In the genomic region with DNA sequence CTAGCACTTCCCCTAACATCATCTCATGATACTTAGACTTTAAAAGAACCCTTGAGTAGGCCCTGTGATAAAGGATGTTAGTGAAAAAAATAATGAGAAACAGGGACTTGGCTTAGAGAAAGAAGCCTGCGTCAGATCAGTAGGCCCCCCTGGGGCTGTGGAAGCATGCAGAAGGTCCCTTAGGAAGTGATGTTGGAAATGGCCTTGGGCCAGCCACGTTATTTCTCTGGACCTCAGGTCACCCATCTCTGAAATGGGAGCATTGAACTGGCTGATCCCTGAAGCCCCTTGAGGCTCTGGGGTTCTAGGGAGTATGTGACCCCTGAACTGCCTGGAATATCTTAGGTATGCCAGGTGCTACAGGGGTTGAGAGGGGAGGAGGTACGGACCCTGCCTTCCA, we compare ENCODE assay signal across 27 cellular contexts.
"Had no signal": no experiment of that assay in that cellular context is flagged by ENCODE, and none has a peak within 500 bp of the region (broad histone marks: within the 10 kb centered on the region; RNA-seq: fewer than 3 reads in every experiment).

No MANE protein-coding gene starts in this region.

- H3K9ac ChIP-seq: neural progenitor cell had no signal

- H3K4me1 ChIP-seq: lower lobe of right lung, neural progenitor cell, prostate gland, spleen, tibial nerve, uterus had no signal

- H3K4me3 ChIP-seq: hepatocyte, lower lobe of right lung, neural progenitor cell, ovary, prostate gland, skin epidermis, spleen, tibial nerve, uterus had no signal

- DNase-seq: head of caudate nucleus; islet precursor cell; lower lobe of right lung; mammary epithelial cell; mesenchymal stem cell; naive B cell; natural killer cell; nephron progenitor cell; occipital lobe; ovary; retina; spleen; stimulated activated CD4-positive, alpha-beta T cell treated with anti-CD3 and anti-CD28 coated beads, Interleukin-2, amount 100 ng/mL, for 48 hours; stimulated activated CD4-positive, alpha-beta T cell treated with anti-CD3 and anti-CD28 coated beads, Interleukin-4, amount 100 ng/mL, for 4 hours; stimulated activated CD8-positive, alpha-beta memory T cell treated with anti-CD3 and anti-CD28 coated beads, Interleukin-4, amount 100 ng/mL, for 48 hours; stimulated activated naive CD4-positive, alpha-beta T cell treated with Interleukin-2 at 50 U/mL for 16 hours; stimulated activated naive CD8-positive, alpha-beta T cell treated with anti-CD3 and anti-CD28 coated beads, Interleukin-15, amount 100 ng/mL, for 72 hours; substantia nigra; uterus had no signal

- H3K9me3 ChIP-seq: lower lobe of right lung, neutrophil, ovary, prostate gland, spleen, tibial nerve, uterus had no signal

- H3K27ac ChIP-seq: hepatocyte, lower lobe of right lung, neural progenitor cell, neutrophil, ovary, prostate gland, skin epidermis, spleen, tibial nerve, uterus had no signal

- H3K4me2 ChIP-seq: hepatocyte, neural progenitor cell had no signal

- H3K27me3 ChIP-seq: hepatocyte, neural progenitor cell, neutrophil, ovary, spleen, tibial nerve, uterus had no signal

- H3K36me3 ChIP-seq: lower lobe of right lung, neural progenitor cell, ovary, prostate gland, uterus had no signal

- ATAC-seq: lower lobe of right lung; natural killer cell; sciatic nerve; stimulated activated memory B cell treated with anti-CD40 and anti-IgM and Interleukin-4, amounts not matched to agents 10 μg/mL and 1 μg/mL and 100 μg/mL, for 72 hours; stimulated activated naive CD8-positive, alpha-beta T cell treated with anti-CD3 and anti-CD28 coated beads, Interleukin-15, amount 100 ng/mL, for 72 hours had no signal

- H3K79me2 ChIP-seq: hepatocyte had no signal

- H2AFZ ChIP-seq: hepatocyte, neural progenitor cell had no signal
